In the genomic region with DNA sequence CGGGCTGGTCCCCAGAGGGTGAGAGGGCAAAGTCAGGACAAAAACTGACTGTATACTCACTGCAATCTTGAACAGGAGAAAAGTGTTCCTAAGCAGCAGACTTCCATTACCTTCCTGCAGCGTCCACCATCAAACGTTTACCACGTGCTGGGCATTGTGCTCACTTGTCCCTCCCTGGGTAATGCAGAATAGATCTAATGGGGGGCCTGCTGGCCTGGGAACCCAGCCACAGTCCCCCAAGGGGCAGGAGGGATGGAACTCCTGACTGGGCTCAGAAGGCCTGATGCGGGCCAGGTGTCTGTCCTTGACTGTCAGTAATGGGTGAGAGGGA, we compare ENCODE assay signal across 8 cellular contexts. TPM values are rescaled to one million over a fixed set of nuclear protein-coding genes. Genes with fewer than 3 reads are reported as not detected.
DNase-seq lines count a peak whose midpoint lies in the region; ATAC-seq and TF ChIP-seq lines count a peak whose summit lies in the region.

No MANE protein-coding gene starts in this region.

- H3K36me3 Mint-ChIP-seq in memory B cell = no peaks in the 10 kb centered on the region

- no peaks in the 10 kb centered on the region for H3K36me3 ChIP-seq in left ventricle myocardium inferior

- H3K27me3 ChIP-seq in left ventricle myocardium inferior (ENCODE audit: low read depth) = peaks cover 7% of the 10 kb centered on the region

- in situ Hi-C loops in GM13976 (cut with MboI; ENCODE audit: low sequenced_read_pairs, unreplicated experiment) = loop anchor here (25.0 kb wide), 1 partner anchor 409 kb away; no protein-coding TSS in a partner anchor

- peaks cover 15% of the 10 kb centered on the region for H3K4me1 Mint-ChIP-seq in memory B cell

- H3K9me3 ChIP-seq in left ventricle myocardium inferior (replicated peaks) = no peaks in the 10 kb centered on the region

- H3K27ac Mint-ChIP-seq in memory B cell = peak overlapping the region; percentile 99

- no peak for ATAC-seq in left ventricle myocardium superior
- no peak for ATAC-seq in memory B cell (ENCODE audit: low read depth)

- TF ChIP-seq CTCF in left ventricle myocardium inferior (IDR thresholded peaks at IDR 0.05; ENCODE audit: borderline replicate concordance) (no peak), GM13976 (IDR thresholded peaks at IDR 0.05; ENCODE audit: borderline replicate concordance, control extremely low read depth, extremely low read depth, insufficient read depth, missing control alignments) (no peak)

- H3K4me1 ChIP-seq in left ventricle myocardium inferior = peaks cover 18% of the 10 kb centered on the region

- DNase-seq in left ventricle myocardium inferior = no peak
- DNase-seq in left ventricle myocardium superior = no peak
- no peak for DNase-seq in memory B cell (ENCODE audit: low spot score in 2 of 2)
- DNase-seq in NCI-H345 (lab: John Stamatoyannopoulos, UW) = no peak
- DNase-seq in GM13976 (ENCODE audit: low spot score) = no peak
- DNase-seq in activated CD8-positive, alpha-beta memory T cell treated with anti-CD3 and anti-CD28 coated beads, Interleukin-2, amount 50 U/mL, for 48 hours = no peak
- no peak for DNase-seq in DMS53 treated with DMSO at 0.1 percent for 48 hours (lab: John Stamatoyannopoulos, UW; ENCODE audit: unreplicated experiment)

- intact Hi-C loops in left ventricle myocardium inferior (cut with micrococcal nuclease) = no loop called here
- intact Hi-C loops in left ventricle myocardium superior (cut with micrococcal nuclease) = no loop called here

- H3K27me3 Mint-ChIP-seq in memory B cell = no peaks in the 10 kb centered on the region

- H3K4me3 ChIP-seq in left ventricle myocardium inferior = peak overlapping the region; percentile 74

- no peaks in the 10 kb centered on the region for H3K9me3 Mint-ChIP-seq in memory B cell

- H3K27ac ChIP-seq in left ventricle myocardium inferior (replicated peaks) (peak overlapping the region; percentile 95), angular gyrus (ENCODE audit: low read depth, low read length) (peak overlapping the region; percentile 98)

- peak overlapping the region; percentile 96 for H3K4me3 Mint-ChIP-seq in memory B cell

RNA-seq across cellular contexts. Expression of a gene that starts 37.6 kb away (rescaled TPM):
- total RNA-seq in left ventricle myocardium inferior (12.1 TPM), left ventricle myocardium superior (7.3 TPM)

RNA-seq across cellular contexts. Expression of a gene that starts 52.6 kb away (rescaled TPM):
- 0.25 TPM for total RNA-seq in left ventricle myocardium inferior
- 0.50 TPM for total RNA-seq in left ventricle myocardium superior
